2 cellular contexts compared by ENCODE assay signal in genomic region chr12:132703611-132704010, GRCh38.
TF ChIP-seq lines count a peak whose summit lies in the region.

No MANE protein-coding gene starts in this region.

TF ChIP-seq in GM23338, 12 proteins besides CTCF, POLR2A, EP300 and RAD21 (continued from another document):
- TF ChIP-seq REST (IDR thresholded peaks at IDR 0.05; ENCODE audit: unreplicated experiment) (no peak), EZH2phosphoT487 (IDR thresholded peaks at IDR 0.05; ENCODE audit: unreplicated experiment) (no peak), CREB1 (CRISPR knock-in tag; IDR thresholded peaks at IDR 0.05; ENCODE audit: low read depth) (no peak), ZNF462 (CRISPR knock-in tag; IDR thresholded peaks at IDR 0.05) (no peak), ZNF331 (CRISPR knock-in tag; IDR thresholded peaks at IDR 0.05; ENCODE audit: low read depth) (no peak), NANOG (IDR thresholded peaks at IDR 0.05; ENCODE audit: borderline replicate concordance) (no peak), EZH2 (IDR thresholded peaks at IDR 0.05; ENCODE audit: low read depth, unreplicated experiment) (no peak), ZNF114 (CRISPR knock-in tag; IDR thresholded peaks at IDR 0.05) (no peak), ETS1 (IDR thresholded peaks at IDR 0.05) (no peak), STAT1 (IDR thresholded peaks at IDR 0.05; ENCODE audit: unreplicated experiment) (no peak), POLR2AphosphoS5 (IDR thresholded peaks at IDR 0.05; ENCODE audit: low read depth) (no peak)

TF ChIP-seq in WTC11, 78 proteins besides CTCF, POLR2A, EP300 and RAD21 (continued from another document):
- TF ChIP-seq HMGA2 (CRISPR knock-in tag; IDR thresholded peaks at IDR 0.05) (no peak), PRDM15 (CRISPR knock-in tag; IDR thresholded peaks at IDR 0.05) (no peak), FOXP1 (CRISPR knock-in tag; IDR thresholded peaks at IDR 0.05; ENCODE audit: borderline replicate concordance) (no peak), NFE2L1 (CRISPR knock-in tag; IDR thresholded peaks at IDR 0.05) (no peak), JAZF1 (CRISPR knock-in tag; IDR thresholded peaks at IDR 0.05) (no peak), ATF2 (CRISPR knock-in tag; IDR thresholded peaks at IDR 0.05; ENCODE audit: borderline replicate concordance, low read depth) (no peak), HMGXB4 (CRISPR knock-in tag; IDR thresholded peaks at IDR 0.05) (no peak), ATF6 (CRISPR knock-in tag; IDR thresholded peaks at IDR 0.05) (no peak), CDX4 (CRISPR knock-in tag; IDR thresholded peaks at IDR 0.05; ENCODE audit: borderline replicate concordance) (no peak)
- TF ChIP-seq, protein P1, sequence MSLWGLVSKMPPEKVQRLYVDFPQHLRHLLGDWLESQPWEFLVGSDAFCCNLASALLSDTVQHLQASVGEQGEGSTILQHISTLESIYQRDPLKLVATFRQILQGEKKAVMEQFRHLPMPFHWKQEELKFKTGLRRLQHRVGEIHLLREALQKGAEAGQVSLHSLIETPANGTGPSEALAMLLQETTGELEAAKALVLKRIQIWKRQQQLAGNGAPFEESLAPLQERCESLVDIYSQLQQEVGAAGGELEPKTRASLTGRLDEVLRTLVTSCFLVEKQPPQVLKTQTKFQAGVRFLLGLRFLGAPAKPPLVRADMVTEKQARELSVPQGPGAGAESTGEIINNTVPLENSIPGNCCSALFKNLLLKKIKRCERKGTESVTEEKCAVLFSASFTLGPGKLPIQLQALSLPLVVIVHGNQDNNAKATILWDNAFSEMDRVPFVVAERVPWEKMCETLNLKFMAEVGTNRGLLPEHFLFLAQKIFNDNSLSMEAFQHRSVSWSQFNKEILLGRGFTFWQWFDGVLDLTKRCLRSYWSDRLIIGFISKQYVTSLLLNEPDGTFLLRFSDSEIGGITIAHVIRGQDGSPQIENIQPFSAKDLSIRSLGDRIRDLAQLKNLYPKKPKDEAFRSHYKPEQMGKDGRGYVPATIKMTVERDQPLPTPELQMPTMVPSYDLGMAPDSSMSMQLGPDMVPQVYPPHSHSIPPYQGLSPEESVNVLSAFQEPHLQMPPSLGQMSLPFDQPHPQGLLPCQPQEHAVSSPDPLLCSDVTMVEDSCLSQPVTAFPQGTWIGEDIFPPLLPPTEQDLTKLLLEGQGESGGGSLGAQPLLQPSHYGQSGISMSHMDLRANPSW (CRISPR knock-in tag; conservative IDR thresholded peaks at IDR 0.05; ENCODE audit: low read depth), result no peak
- TF ChIP-seq, protein P2, sequence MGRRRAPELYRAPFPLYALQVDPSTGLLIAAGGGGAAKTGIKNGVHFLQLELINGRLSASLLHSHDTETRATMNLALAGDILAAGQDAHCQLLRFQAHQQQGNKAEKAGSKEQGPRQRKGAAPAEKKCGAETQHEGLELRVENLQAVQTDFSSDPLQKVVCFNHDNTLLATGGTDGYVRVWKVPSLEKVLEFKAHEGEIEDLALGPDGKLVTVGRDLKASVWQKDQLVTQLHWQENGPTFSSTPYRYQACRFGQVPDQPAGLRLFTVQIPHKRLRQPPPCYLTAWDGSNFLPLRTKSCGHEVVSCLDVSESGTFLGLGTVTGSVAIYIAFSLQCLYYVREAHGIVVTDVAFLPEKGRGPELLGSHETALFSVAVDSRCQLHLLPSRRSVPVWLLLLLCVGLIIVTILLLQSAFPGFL (CRISPR knock-in tag; IDR thresholded peaks at IDR 0.05; ENCODE audit: borderline replicate concordance), result no peak
